1 cellular context compared by ENCODE assay signal in genomic region chr15:65530318-65531111, GRCh38.
A peak's percentile ranks its signal among the peaks of the same experiment; 100 is the strongest.
TF ChIP-seq lines count a peak whose summit lies in the region.

TSS of gene HACD3 (plus strand) at chr15:65530463. CDS start at chr15:65530632, 169 bp downstream.

TF ChIP-seq in HCT116, 20 proteins besides CTCF, POLR2A, EP300 and RAD21 (continued from another document):
- no peak for TF ChIP-seq REST (IDR thresholded peaks at IDR 0.05; ENCODE audit: low read depth)
- TF ChIP-seq YY1 (IDR thresholded peaks at IDR 0.05; ENCODE audit: extremely low read depth, insufficient replicate concordance, low read depth, low read length) = no peak
- peak; percentile 71 for TF ChIP-seq EGR1 (IDR thresholded peaks at IDR 0.05; ENCODE audit: low read depth)
- TF ChIP-seq TCF7L2 (IDR thresholded peaks at IDR 0.05; ENCODE audit: borderline replicate concordance, extremely low read depth, insufficient read depth, insufficient read length) = no peak
- TF ChIP-seq SIN3A (IDR thresholded peaks at IDR 0.05; ENCODE audit: low read depth) = peak; percentile 67; the same call in 1 of the 2 replicates
